ENCODE assay signal across 8 cellular contexts in genomic region chr16:87492721-87493554, GRCh38. TPM values are rescaled to one million over a fixed set of nuclear protein-coding genes. Genes with fewer than 3 reads are reported as not detected.
DNase-seq lines count a peak whose midpoint lies in the region; ATAC-seq and TF ChIP-seq lines count a peak whose summit lies in the region.

TSS of gene ZCCHC14 (minus strand) at chr16:87493024. CDS start at chr16:87492238, 786 bp downstream.

- WGBS in esophagus muscularis mucosa: 1% methylated on average over 29 of the region's 116 CpGs

- H3K4me1 ChIP-seq in PC-3 (ENCODE audit: insufficient read depth, low read length) (no peaks in the 10 kb centered on the region), esophagus muscularis mucosa (peaks cover 43 to 49% (median 48%) of the 10 kb centered on the region in 4 donors), muscle layer of duodenum (ENCODE audit: control insufficient read depth in 1 of 2, insufficient read depth in 2 of 2, low read length in 2 of 2) (peaks cover 0 to 30% of the 10 kb centered on the region in 2 donors)

- TF ChIP-seq CTCF in PC-3 (conservative IDR thresholded peaks at IDR 0.05; ENCODE audit: low read depth, low read length) (no peak), esophagus muscularis mucosa (IDR thresholded peaks at IDR 0.05) (no peak)

- POLR2A ChIA-PET in PC-3 (lab: Charles Lee; ENCODE audit: unreplicated experiment): no interaction called here

- peak within 1 kb of the TSS; percentile 73 for H3K4me3 ChIP-seq in PC-3 (ENCODE audit: low read length)
- peak within 1 kb of the TSS; percentile 57 to 75 (median 64) for H3K4me3 ChIP-seq in esophagus muscularis mucosa
- H3K4me3 ChIP-seq in muscle layer of duodenum (ENCODE audit: low read depth in 1 of 2, low read length in 2 of 2): peak within 1 kb of the TSS; percentile 64 to 69

- ATAC-seq in GM21526 (IDR thresholded peaks at IDR 0.05; ENCODE audit: low FRiP score, unreplicated experiment): peak; percentile 87
- peak; percentile 93 for ATAC-seq in PC-3

- no TSS peak for BruUV-seq in PC-3 (replicated peaks; lab: Mats Ljungman, UMichigan)

- H3K27ac ChIP-seq in PC-3 (ENCODE audit: low read length): no peak within 1 kb of the TSS
- peak within 1 kb of the TSS; percentile 62 to 86 (median 76) for H3K27ac ChIP-seq in esophagus muscularis mucosa (replicated peaks in 1 of 4)
- H3K27ac ChIP-seq in muscle layer of duodenum (ENCODE audit: low read length): no peak within 1 kb of the TSS

- CTCF ChIA-PET in PC-3 (lab: Charles Lee): no interaction called here

- peaks cover 8% of the 10 kb centered on the region; the same call in 1 of the 2 replicates for H4K20me1 ChIP-seq in PC-3 (ENCODE audit: low read length)

- TF ChIP-seq POLR2A in esophagus muscularis mucosa (IDR thresholded peaks at IDR 0.05; ENCODE audit: low read depth): no peak

- H3K9ac ChIP-seq in PC-3 (ENCODE audit: low read length): peak within 1 kb of the TSS; percentile 44; the same call in 1 of the 2 replicates

- peak within 1 kb of the TSS; percentile 90 for H2AFZ ChIP-seq in PC-3 (ENCODE audit: low read length)

- H3K36me3 ChIP-seq in PC-3 (ENCODE audit: low read depth, low read length) (no peaks in the 10 kb centered on the region), esophagus muscularis mucosa (no peaks in the 10 kb centered on the region), muscle layer of duodenum (ENCODE audit: control insufficient read depth in 1 of 2, insufficient read depth in 2 of 2, low read length in 2 of 2) (no peaks in the 10 kb centered on the region)

- peak within 1 kb of the TSS; percentile 89 for H3K4me2 ChIP-seq in PC-3 (ENCODE audit: low read length)

- peaks cover 40% of the 10 kb centered on the region for H3K79me2 ChIP-seq in PC-3 (ENCODE audit: low read length)

- H3F3A ChIP-seq in PC-3 (ENCODE audit: low read length, unreplicated experiment): no peaks in the 10 kb centered on the region

- H3K9me3 ChIP-seq in PC-3 (ENCODE audit: low read length) (no peaks in the 10 kb centered on the region), esophagus muscularis mucosa (no peaks in the 10 kb centered on the region), muscle layer of duodenum (ENCODE audit: control insufficient read depth in 1 of 2, low read length in 2 of 2) (no peaks in the 10 kb centered on the region)

- no peak for TF ChIP-seq EP300 in esophagus muscularis mucosa (IDR thresholded peaks at IDR 0.05)

- no peaks in the 10 kb centered on the region for H3K9me2 ChIP-seq in PC-3 (replicated peaks; ENCODE audit: low read length)

- peak; percentile 89 for DNase-seq in DMS 273 treated with DMSO at 0.1 percent for 48 hours (lab: John Stamatoyannopoulos, UW)
- DNase-seq in HuH-7.5 (ENCODE audit: low spot score): peak; percentile 100
- peak; percentile 93 for DNase-seq in PC-3
- DNase-seq in activated T-cell treated with anti-CD3 and anti-CD28 coated beads, Interleukin-2, amount 50 U/mL, for 48 hours: peak; percentile 99 to 100
- peak; percentile 99 for DNase-seq in esophagus muscularis mucosa (ENCODE audit: extremely low spot score)
- DNase-seq in stimulated activated CD8-positive, alpha-beta memory T cell treated with anti-CD3 and anti-CD28 coated beads, Interleukin-7, amount 100 ng/mL, for 1 hour (ENCODE audit: low read depth in 2 of 2): peak; percentile 97 to 98

- intact Hi-C loops in PC-3 (cut with micrococcal nuclease) (loop anchor here (5.0 kb wide), 1 partner anchor 76 kb away; no protein-coding TSS in a partner anchor), esophagus muscularis mucosa (cut with DNase I) (loop anchor here (2.0 to 5.0 kb wide), 2 partner anchors 41 to 100 kb away; partner anchors contain the start of gene MAP1LC3B)

- H3K27me3 ChIP-seq in PC-3 (ENCODE audit: low read length): no peaks in the 10 kb centered on the region
- H3K27me3 ChIP-seq in esophagus muscularis mucosa: no peaks in the 10 kb centered on the region
- H3K27me3 ChIP-seq in muscle layer of duodenum (ENCODE audit: low read depth, low read length): no peaks in the 10 kb centered on the region

RNA-seq across cellular contexts. Expression of gene ZCCHC14, which starts in this region (rescaled TPM):
- total RNA-seq in PC-3 (2014; rRNA removed) (5.3 and 11.5 TPM in 2 replicates), esophagus muscularis mucosa (10 to 100 TPM; 12.9 to 24.7 (median 18.6) TPM)

Comparison
In these comparisons a context has a peak if more than half of its experiments do, and no peak if none do; other contexts are left out.
1. H3K27ac ChIP-seq: peak in esophagus muscularis mucosa (4 of 4); none in PC-3 (single experiment) and muscle layer of duodenum (single experiment).
2. Peak in every context shown above with its lines, with median percentiles within 50 percentile points of each other: DNase-seq and H3K4me3 ChIP-seq.